Comparison of ENCODE assay signal across 20 cellular contexts in the genomic region with DNA sequence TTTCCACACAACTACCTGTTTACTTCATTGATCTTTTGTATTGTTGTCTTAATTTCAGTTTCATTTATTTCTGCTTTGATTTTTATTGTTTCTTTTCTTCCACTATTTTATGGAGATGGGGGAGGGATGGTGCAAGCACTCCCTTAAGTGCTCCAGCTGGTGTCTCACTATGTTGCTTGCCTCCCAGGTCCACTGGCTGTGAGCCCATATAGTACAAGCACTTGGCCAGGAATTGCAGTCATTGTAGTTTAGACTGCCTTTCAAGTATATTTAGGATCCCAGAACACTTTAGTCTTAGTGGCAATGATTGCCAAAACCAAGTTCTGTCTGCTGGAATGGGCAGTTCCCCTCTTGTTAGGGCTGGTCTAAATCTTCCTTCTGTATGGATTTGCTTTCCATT.
"Had no signal": no experiment of that assay in that cellular context is flagged by ENCODE, and none has a peak within 500 bp of the region (broad histone marks: within the 10 kb centered on the region; RNA-seq: fewer than 3 reads in every experiment).

No MANE protein-coding gene starts in this region.

- H3K4me1 Mint-ChIP-seq: activated CD4-positive, alpha-beta T cell treated with anti-CD3 and anti-CD28 coated beads, Interleukin-2, amount 10 ng/mL, durations not matched to agents 7 days and 5 days; activated naive CD4-positive, alpha-beta T cell treated with anti-CD3 and anti-CD28 coated beads, Interleukin-2, amount 50 U/mL, for 24 hours; neural progenitor cell had no signal

- H3K27me3 ChIP-seq: dorsolateral prefrontal cortex, foreskin keratinocyte, neural progenitor cell, tibial artery had no signal

- H2AFZ ChIP-seq: neural progenitor cell had no signal

- H3K27ac ChIP-seq: dorsolateral prefrontal cortex, epithelial cell of prostate, foreskin keratinocyte, left ventricle myocardium inferior, neural progenitor cell, skin epidermis, tibial artery had no signal

- H3K4me3 Mint-ChIP-seq: activated CD4-positive, alpha-beta T cell treated with anti-CD3 and anti-CD28 coated beads, Interleukin-2, amount 10 ng/mL, durations not matched to agents 7 days and 5 days; activated naive CD4-positive, alpha-beta T cell treated with anti-CD3 and anti-CD28 coated beads, Interleukin-2, amount 50 U/mL, for 24 hours; activated T-cell treated with anti-CD3 and anti-CD28 coated beads, Interleukin-2, amount 50 U/mL, for 4 hours; endodermal cell; neural progenitor cell; T-helper 1 cell treated with Interleukin-12 subunit alpha and Interleukin-12 subunit beta and Interleukin-4 antibody, amounts not matched to agents 30 μg/mL and 1 μg/mL, for 36 hours had no signal

- H3K9ac ChIP-seq: neural progenitor cell had no signal

- H3K36me3 ChIP-seq: neural progenitor cell had no signal

- H3K36me3 Mint-ChIP-seq: neural progenitor cell had no signal

- H3K4me1 ChIP-seq: foreskin keratinocyte, left ventricle myocardium inferior, neural progenitor cell, tibial artery had no signal

- DNase-seq: activated CD4-positive, alpha-beta T cell treated with anti-CD3 and anti-CD28 coated beads, Interleukin-2, amount 10 ng/mL, durations not matched to agents 7 days and 5 days; activated CD8-positive, alpha-beta memory T cell treated with anti-CD3 and anti-CD28 coated beads, Interleukin-2, amount 50 U/mL, for 4 hours; activated effector memory CD4-positive, alpha-beta T cell treated with Interleukin-2 at 50 U/mL for 16 hours; activated T-cell treated with anti-CD3 and anti-CD28 coated beads, Interleukin-2, amount 50 U/mL, for 4 hours; caudate nucleus; dorsolateral prefrontal cortex; endodermal cell; foreskin keratinocyte; kidney; left ventricle myocardium inferior; stimulated activated naive CD8-positive, alpha-beta T cell treated with anti-CD3 and anti-CD28 coated beads, Interleukin-15, Interleukin-2, amounts not matched to agents 100 U/mL and 50 U/mL, for 24 hours; substantia nigra; tibial artery had no signal

- H3K27me3 Mint-ChIP-seq: activated CD4-positive, alpha-beta T cell treated with anti-CD3 and anti-CD28 coated beads, Interleukin-2, amount 10 ng/mL, durations not matched to agents 7 days and 5 days; activated naive CD4-positive, alpha-beta T cell treated with anti-CD3 and anti-CD28 coated beads, Interleukin-2, amount 50 U/mL, for 24 hours; progenitor cell of endocrine pancreas had no signal

- H3K4me2 ChIP-seq: neural progenitor cell had no signal

- H3K4me3 ChIP-seq: dorsolateral prefrontal cortex, left ventricle myocardium inferior, neural progenitor cell, skin epidermis, tibial artery had no signal

- ATAC-seq: activated CD4-positive, CD25-positive, alpha-beta regulatory T cell treated with anti-CD3 and anti-CD28 coated beads, Interleukin-2, amount 50 U/mL, for 24 hours; activated T-cell treated with anti-CD3 and anti-CD28 coated beads, Interleukin-2, amount 50 U/mL, for 4 hours; foreskin keratinocyte; stimulated activated naive CD8-positive, alpha-beta T cell treated with anti-CD3 and anti-CD28 coated beads, Interleukin-15, Interleukin-2, amounts not matched to agents 100 U/mL and 50 U/mL, for 24 hours had no signal

- H3K27ac Mint-ChIP-seq: activated CD4-positive, alpha-beta T cell treated with anti-CD3 and anti-CD28 coated beads, Interleukin-2, amount 10 ng/mL, durations not matched to agents 7 days and 5 days; activated naive CD4-positive, alpha-beta T cell treated with anti-CD3 and anti-CD28 coated beads, Interleukin-2, amount 50 U/mL, for 24 hours; endodermal cell; neural progenitor cell; progenitor cell of endocrine pancreas; T-helper 1 cell treated with Interleukin-12 subunit alpha and Interleukin-12 subunit beta and Interleukin-4 antibody, amounts not matched to agents 30 μg/mL and 1 μg/mL, for 36 hours had no signal
